21 cellular contexts compared by ENCODE assay signal in the genomic region with DNA sequence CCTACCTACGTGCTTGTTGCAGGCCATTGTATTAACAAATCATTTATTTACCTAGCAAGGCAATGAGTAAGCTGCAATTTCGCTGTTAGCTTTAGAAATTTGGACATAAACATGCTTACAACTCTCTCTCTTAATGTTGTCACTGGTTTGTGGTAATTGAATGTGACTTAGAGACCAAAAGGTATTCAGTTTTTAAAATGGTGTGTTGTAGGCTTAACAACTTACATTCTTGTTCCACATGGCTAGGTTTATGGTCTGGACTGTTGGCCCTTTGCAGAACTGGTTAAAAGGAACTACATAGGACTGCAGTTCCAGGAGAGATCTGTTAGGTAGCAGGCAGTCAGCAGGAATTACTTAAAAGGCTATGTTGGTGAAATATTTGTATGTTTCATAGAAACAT. TPM values are rescaled to one million over a fixed set of nuclear protein-coding genes. Genes with fewer than 3 reads are reported as not detected.
DNase-seq lines count a peak whose midpoint lies in the region; ATAC-seq and TF ChIP-seq lines count a peak whose summit lies in the region.
"Had no signal": no experiment of that assay in that cellular context is flagged by ENCODE, and none has a peak within 500 bp of the region (broad histone marks: within the 10 kb centered on the region; RNA-seq: fewer than 3 reads in every experiment).

No MANE protein-coding gene starts in this region.

- H3F3A ChIP-seq in PC-9 (ENCODE audit: insufficient read depth, low read depth) = no peaks in the 10 kb centered on the region

- H4K20me1 ChIP-seq in PC-9 (ENCODE audit: insufficient read depth) (no peaks in the 10 kb centered on the region), mammary epithelial cell (ENCODE audit: insufficient read depth, low read length) (no peaks in the 10 kb centered on the region)

- CTCF ChIA-PET in PC-9 (lab: Charles Lee) = no interaction called here
- CTCF ChIA-PET in mammary epithelial cell (lab: Charles Lee; ENCODE audit: low non-redundant PET) = no interaction called here

- H3K9me3 ChIP-seq in PC-9 (ENCODE audit: insufficient read depth, low read depth) = no peaks in the 10 kb centered on the region; the same call in 1 of the 2 replicates
- no peaks in the 10 kb centered on the region for H3K9me3 ChIP-seq in mammary epithelial cell (replicated peaks; ENCODE audit: insufficient read depth, low read length)

- H2AFZ ChIP-seq in PC-9 (peak overlapping the region; percentile 59; the same call in 1 of the 2 replicates), mammary epithelial cell (ENCODE audit: low read depth, low read length) (no peak overlapping the region)

- H3K36me3 ChIP-seq in PC-9 (ENCODE audit: low read depth) = no peaks in the 10 kb centered on the region
- H3K36me3 ChIP-seq in mammary epithelial cell (ENCODE audit: insufficient read depth, low read length) = no peaks in the 10 kb centered on the region

- H3K4me3 ChIP-seq in PC-9 (no peak overlapping the region), mammary epithelial cell (replicated peaks in 1 of 3; ENCODE audit: insufficient read depth in 1 of 3, low read depth in 2 of 3, low read length in 3 of 3) (no peak overlapping the region)

- WGBS in mammary epithelial cell (ENCODE audit: low coverage, missing lambda C conversion rate) = 27% methylated on average over 2 of the region's 2 CpGs

- dilution Hi-C loops in mammary epithelial cell (cut with HindIII; ENCODE audit: low sequenced_read_pairs) = no loop called here

- H3K79me2 ChIP-seq in PC-9 (ENCODE audit: low read depth) (no peaks in the 10 kb centered on the region), mammary epithelial cell (ENCODE audit: insufficient read depth, low read length) (no peaks in the 10 kb centered on the region)

- BruUV-seq in PC-9 (replicated peaks; lab: Mats Ljungman, UMichigan) (no TSS peak), mammary epithelial cell (replicated peaks; lab: Mats Ljungman, UMichigan) (no TSS peak)

- TF ChIP-seq CTCF in PC-9 (conservative IDR thresholded peaks at IDR 0.05) (no peak), mammary epithelial cell (conservative IDR thresholded peaks at IDR 0.05 in 1 of 2, IDR thresholded peaks at IDR 0.05 in 1 of 2; ENCODE audit: extremely low read depth in 1 of 2, insufficient read depth in 1 of 2, low read depth in 1 of 2, low read length in 2 of 2) (no peak)

- no peak overlapping the region for H3K9ac ChIP-seq in mammary epithelial cell (ENCODE audit: insufficient read depth, low read length)

- in situ Hi-C loops in mammary epithelial cell (cut with MboI; ENCODE audit: low sequenced_read_pairs in 2 of 2) = no loop called here

- no peak overlapping the region for H3K4me2 ChIP-seq in PC-9
- H3K4me2 ChIP-seq in mammary epithelial cell (ENCODE audit: insufficient read depth, low read depth, low read length) = no peak overlapping the region

- no peak for ATAC-seq in HG02571 (IDR thresholded peaks at IDR 0.05; ENCODE audit: unreplicated experiment)
- ATAC-seq: SK-N-SH treated with all-trans-retinoic acid at 6 μM for 48 hours had no signal

- peak; percentile 34 for DNase-seq in M059J (ENCODE audit: low read depth)
- no peak for DNase-seq in PC-9
- DNase-seq in iPS-NIHi11 (ENCODE audit: low spot score) = peak; percentile 18
- peak; percentile 99 for DNase-seq in renal cortical epithelial cell (ENCODE audit: low read depth)
- no peak for DNase-seq in mammary epithelial cell
- DNase-seq in MV-4-11 (lab: John Stamatoyannopoulos, UW) = no peak
- DNase-seq: AML-193, GDM1, NCI-H1092, NCI-H146, NCI-H2029 treated with DMSO at 0.1 percent for 48 hours, NCI-H2171, NCI-H69, OCI-M1, SIG-M5 had no signal

- H3K27me3 ChIP-seq in PC-9 (ENCODE audit: insufficient read depth, low read depth) = no peaks in the 10 kb centered on the region
- no peaks in the 10 kb centered on the region for H3K27me3 ChIP-seq in mammary epithelial cell (ENCODE audit: insufficient read depth, low read length)

- POLR2A ChIA-PET in PC-9 (lab: Charles Lee; ENCODE audit: unreplicated experiment) = no interaction called here

- intact Hi-C loops in PC-9 (cut with micrococcal nuclease; ENCODE audit: unreplicated experiment) = no loop called here
- intact Hi-C loops in mammary epithelial cell (cut with micrococcal nuclease) = no loop called here

- H3K4me1 ChIP-seq in PC-9 (replicated peaks; ENCODE audit: insufficient read depth) (no peaks in the 10 kb centered on the region), mammary epithelial cell (ENCODE audit: insufficient read depth, low read length) (no peaks in the 10 kb centered on the region)

- H3K27ac ChIP-seq in PC-9 = no peak overlapping the region
- H3K27ac ChIP-seq in mammary epithelial cell (ENCODE audit: insufficient read depth, low read depth, low read length) = no peak overlapping the region
- H3K27ac ChIP-seq: C4-2B, RWPE1 had no signal

- no peaks in the 10 kb centered on the region for H3K9me2 ChIP-seq in PC-9 (ENCODE audit: insufficient read depth)

RNA-seq across cellular contexts. Expression of a gene that starts 10.3 kb away (rescaled TPM):
- total RNA-seq in M059J (2014; rRNA removed; shearing (Covaris generic)) = 0.27 TPM in 1 of 2 replicates, not detected in the other
- total RNA-seq in PC-9 (2021) (not detected in 2 replicates), renal cortical epithelial cell (not detected in 2 replicates), mammary epithelial cell (not detected)
- not detected for polyA plus RNA-seq in mammary epithelial cell
- polyA minus RNA-seq in mammary epithelial cell = not detected
- total RNA-seq: Daoy, MCF 10A had no signal

RNA-seq across cellular contexts. Expression of a gene that starts 20.0 kb away (rescaled TPM):
- 0.59 TPM in 1 of 2 replicates, not detected in the other for total RNA-seq in M059J (2014; rRNA removed; shearing (Covaris generic))
- not detected in 2 replicates for total RNA-seq in PC-9 (2021)
- not detected in 2 replicates for total RNA-seq in renal cortical epithelial cell
- not detected for total RNA-seq in mammary epithelial cell
- polyA plus RNA-seq in mammary epithelial cell = not detected
- not detected for polyA minus RNA-seq in mammary epithelial cell
- total RNA-seq: Daoy, MCF 10A had no signal

Comparison
In these comparisons a context has a peak if more than half of its experiments do, and no peak if none do; other contexts are left out.
1. DNase-seq: peak in M059J (single experiment), iPS-NIHi11 (single experiment) and renal cortical epithelial cell (single experiment); none in PC-9 (0 of 2), mammary epithelial cell (single experiment) and MV-4-11 (single experiment).